Comparison of ENCODE assay signal across 1 cellular context in the genomic region with DNA sequence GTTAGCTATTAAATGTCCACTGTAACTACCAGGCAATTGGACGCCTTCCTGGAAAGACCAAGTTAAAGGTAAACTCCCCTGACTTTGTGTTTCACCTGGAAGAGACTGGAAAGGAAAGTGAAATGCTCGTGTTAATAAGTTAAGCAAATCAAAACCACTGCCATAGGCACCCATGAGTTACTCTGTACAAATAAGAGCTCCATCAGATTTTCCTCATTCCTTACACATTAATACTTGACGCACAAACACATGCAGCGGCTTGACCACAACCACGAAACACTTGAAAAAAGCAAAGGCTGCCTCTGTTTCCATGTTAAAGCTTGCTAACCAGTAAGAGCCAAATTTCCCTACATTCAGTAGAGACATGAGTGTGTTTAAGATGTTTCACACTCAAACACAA.
TF ChIP-seq lines count a peak whose summit lies in the region.

No MANE protein-coding gene starts in this region.

TF ChIP-seq in GM23338, 12 proteins besides CTCF, POLR2A, EP300 and RAD21 (continued from another document):
- TF ChIP-seq EZH2 (IDR thresholded peaks at IDR 0.05; ENCODE audit: low read depth, unreplicated experiment) (no peak), STAT1 (IDR thresholded peaks at IDR 0.05; ENCODE audit: unreplicated experiment) (no peak), NANOG (IDR thresholded peaks at IDR 0.05; ENCODE audit: borderline replicate concordance) (no peak), ZNF114 (CRISPR knock-in tag; IDR thresholded peaks at IDR 0.05) (no peak), JUNB (IDR thresholded peaks at IDR 0.05; ENCODE audit: unreplicated experiment) (no peak), POLR2AphosphoS5 (IDR thresholded peaks at IDR 0.05; ENCODE audit: low read depth) (no peak), EZH2phosphoT487 (IDR thresholded peaks at IDR 0.05; ENCODE audit: unreplicated experiment) (no peak), ZNF331 (CRISPR knock-in tag; IDR thresholded peaks at IDR 0.05; ENCODE audit: low read depth) (no peak)
- TF ChIP-seq, protein P1, sequence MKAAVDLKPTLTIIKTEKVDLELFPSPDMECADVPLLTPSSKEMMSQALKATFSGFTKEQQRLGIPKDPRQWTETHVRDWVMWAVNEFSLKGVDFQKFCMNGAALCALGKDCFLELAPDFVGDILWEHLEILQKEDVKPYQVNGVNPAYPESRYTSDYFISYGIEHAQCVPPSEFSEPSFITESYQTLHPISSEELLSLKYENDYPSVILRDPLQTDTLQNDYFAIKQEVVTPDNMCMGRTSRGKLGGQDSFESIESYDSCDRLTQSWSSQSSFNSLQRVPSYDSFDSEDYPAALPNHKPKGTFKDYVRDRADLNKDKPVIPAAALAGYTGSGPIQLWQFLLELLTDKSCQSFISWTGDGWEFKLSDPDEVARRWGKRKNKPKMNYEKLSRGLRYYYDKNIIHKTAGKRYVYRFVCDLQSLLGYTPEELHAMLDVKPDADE (IDR thresholded peaks at IDR 0.05) = no peak
- TF ChIP-seq, protein P2, sequence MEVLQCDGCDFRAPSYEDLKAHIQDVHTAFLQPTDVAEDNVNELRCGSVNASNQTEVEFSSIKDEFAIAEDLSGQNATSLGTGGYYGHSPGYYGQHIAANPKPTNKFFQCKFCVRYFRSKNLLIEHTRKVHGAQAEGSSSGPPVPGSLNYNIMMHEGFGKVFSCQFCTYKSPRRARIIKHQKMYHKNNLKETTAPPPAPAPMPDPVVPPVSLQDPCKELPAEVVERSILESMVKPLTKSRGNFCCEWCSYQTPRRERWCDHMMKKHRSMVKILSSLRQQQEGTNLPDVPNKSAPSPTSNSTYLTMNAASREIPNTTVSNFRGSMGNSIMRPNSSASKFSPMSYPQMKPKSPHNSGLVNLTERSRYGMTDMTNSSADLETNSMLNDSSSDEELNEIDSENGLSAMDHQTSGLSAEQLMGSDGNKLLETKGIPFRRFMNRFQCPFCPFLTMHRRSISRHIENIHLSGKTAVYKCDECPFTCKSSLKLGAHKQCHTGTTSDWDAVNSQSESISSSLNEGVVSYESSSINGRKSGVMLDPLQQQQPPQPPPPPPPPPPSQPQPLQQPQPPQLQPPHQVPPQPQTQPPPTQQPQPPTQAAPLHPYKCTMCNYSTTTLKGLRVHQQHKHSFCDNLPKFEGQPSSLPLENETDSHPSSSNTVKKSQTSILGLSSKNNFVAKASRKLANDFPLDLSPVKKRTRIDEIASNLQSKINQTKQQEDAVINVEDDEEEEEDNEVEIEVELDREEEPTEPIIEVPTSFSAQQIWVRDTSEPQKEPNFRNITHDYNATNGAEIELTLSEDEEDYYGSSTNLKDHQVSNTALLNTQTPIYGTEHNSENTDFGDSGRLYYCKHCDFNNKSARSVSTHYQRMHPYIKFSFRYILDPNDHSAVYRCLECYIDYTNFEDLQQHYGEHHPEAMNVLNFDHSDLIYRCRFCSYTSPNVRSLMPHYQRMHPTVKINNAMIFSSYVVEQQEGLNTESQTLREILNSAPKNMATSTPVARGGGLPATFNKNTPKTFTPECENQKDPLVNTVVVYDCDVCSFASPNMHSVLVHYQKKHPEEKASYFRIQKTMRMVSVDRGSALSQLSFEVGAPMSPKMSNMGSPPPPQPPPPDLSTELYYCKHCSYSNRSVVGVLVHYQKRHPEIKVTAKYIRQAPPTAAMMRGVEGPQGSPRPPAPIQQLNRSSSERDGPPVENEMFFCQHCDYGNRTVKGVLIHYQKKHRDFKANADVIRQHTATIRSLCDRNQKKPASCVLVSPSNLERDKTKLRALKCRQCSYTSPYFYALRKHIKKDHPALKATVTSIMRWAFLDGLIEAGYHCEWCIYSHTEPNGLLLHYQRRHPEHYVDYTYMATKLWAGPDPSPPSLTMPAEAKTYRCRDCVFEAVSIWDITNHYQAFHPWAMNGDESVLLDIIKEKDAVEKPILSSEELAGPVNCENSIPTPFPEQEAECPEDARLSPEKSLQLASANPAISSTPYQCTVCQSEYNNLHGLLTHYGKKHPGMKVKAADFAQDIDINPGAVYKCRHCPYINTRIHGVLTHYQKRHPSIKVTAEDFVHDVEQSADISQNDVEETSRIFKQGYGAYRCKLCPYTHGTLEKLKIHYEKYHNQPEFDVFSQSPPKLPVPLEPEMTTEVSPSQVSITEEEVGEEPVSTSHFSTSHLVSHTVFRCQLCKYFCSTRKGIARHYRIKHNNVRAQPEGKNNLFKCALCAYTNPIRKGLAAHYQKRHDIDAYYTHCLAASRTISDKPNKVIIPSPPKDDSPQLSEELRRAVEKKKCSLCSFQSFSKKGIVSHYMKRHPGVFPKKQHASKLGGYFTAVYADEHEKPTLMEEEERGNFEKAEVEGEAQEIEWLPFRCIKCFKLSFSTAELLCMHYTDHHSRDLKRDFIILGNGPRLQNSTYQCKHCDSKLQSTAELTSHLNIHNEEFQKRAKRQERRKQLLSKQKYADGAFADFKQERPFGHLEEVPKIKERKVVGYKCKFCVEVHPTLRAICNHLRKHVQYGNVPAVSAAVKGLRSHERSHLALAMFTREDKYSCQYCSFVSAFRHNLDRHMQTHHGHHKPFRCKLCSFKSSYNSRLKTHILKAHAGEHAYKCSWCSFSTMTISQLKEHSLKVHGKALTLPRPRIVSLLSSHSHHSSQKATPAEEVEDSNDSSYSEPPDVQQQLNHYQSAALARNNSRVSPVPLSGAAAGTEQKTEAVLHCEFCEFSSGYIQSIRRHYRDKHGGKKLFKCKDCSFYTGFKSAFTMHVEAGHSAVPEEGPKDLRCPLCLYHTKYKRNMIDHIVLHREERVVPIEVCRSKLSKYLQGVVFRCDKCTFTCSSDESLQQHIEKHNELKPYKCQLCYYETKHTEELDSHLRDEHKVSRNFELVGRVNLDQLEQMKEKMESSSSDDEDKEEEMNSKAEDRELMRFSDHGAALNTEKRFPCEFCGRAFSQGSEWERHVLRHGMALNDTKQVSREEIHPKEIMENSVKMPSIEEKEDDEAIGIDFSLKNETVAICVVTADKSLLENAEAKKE (CRISPR knock-in tag; IDR thresholded peaks at IDR 0.05) = no peak
